In genomic region chr19:11361037-11361770, GRCh38 we compare ENCODE assay signal across 11 cellular contexts. TPM values are rescaled to one million over a fixed set of nuclear protein-coding genes. Genes with fewer than 3 reads are reported as not detected.
DNase-seq lines count a peak whose midpoint lies in the region; ATAC-seq and TF ChIP-seq lines count a peak whose summit lies in the region.
"Had no signal": no experiment of that assay in that cellular context is flagged by ENCODE, and none has a peak within 500 bp of the region (broad histone marks: within the 10 kb centered on the region; RNA-seq: fewer than 3 reads in every experiment).

No MANE protein-coding gene starts in this region.

- H3K36me3 ChIP-seq in RWPE2 (ENCODE audit: low read depth): no peaks in the 10 kb centered on the region; the same call in none of the 2 replicates
- no peaks in the 10 kb centered on the region for H3K36me3 ChIP-seq in iPS DF 6.9 (ENCODE audit: control insufficient read depth, insufficient read depth, low read length)
- H3K36me3 ChIP-seq in tibial artery: peaks cover 0 to 85% (median 43%) of the 10 kb centered on the region in 3 donors

- ATAC-seq in RWPE2 (ENCODE audit: low read depth): peak; percentile 29; the same call in 1 of the 3 replicates
- no peak for ATAC-seq in GM19463 (IDR thresholded peaks at IDR 0.05; ENCODE audit: unreplicated experiment)

- H3K27ac ChIP-seq in RWPE2 (ENCODE audit: poor library complexity, severe bottlenecking) (no peak overlapping the region), iPS DF 6.9 (ENCODE audit: low read length) (no peak overlapping the region), tibial artery (no peak overlapping the region)
- H3K27ac ChIP-seq: parathyroid adenoma had no signal

- DNase-seq in DMS53 (lab: John Stamatoyannopoulos, UW) (peak; percentile 39), DMS53 treated with DMSO at 0.1 percent for 48 hours (lab: John Stamatoyannopoulos, UW; ENCODE audit: unreplicated experiment) (no peak), RWPE2 (ENCODE audit: low spot score) (no peak), iPS DF 6.9 (ENCODE audit: low read depth, low spot score) (no peak), renal cortical epithelial cell (ENCODE audit: low read depth) (peak; percentile 34), AG20443 (ENCODE audit: low spot score) (no peak), tibial artery (no peak)
- DNase-seq: T-helper 9 cell had no signal

- no CpG with 5 or more reads among the region's 43 CpGs for WGBS in iPS DF 6.9 (ENCODE audit: insufficient coverage, insufficient read length)

- intact Hi-C loops in tibial artery (cut with DNase I; ENCODE audit: low total_unique reads): no loop called here

- H3K27me3 ChIP-seq in RWPE2 (ENCODE audit: insufficient read depth, poor library complexity, severe bottlenecking) (no peaks in the 10 kb centered on the region), iPS DF 6.9 (ENCODE audit: control insufficient read depth, insufficient read depth, low read length) (no peaks in the 10 kb centered on the region), tibial artery (no peaks in the 10 kb centered on the region)

- no peak overlapping the region for H3K4me3 ChIP-seq in RWPE2 (ENCODE audit: severe bottlenecking)
- H3K4me3 ChIP-seq in iPS DF 6.9 (ENCODE audit: low read length): peak overlapping the region; percentile 46; the same call in 1 of the 2 replicates
- H3K4me3 ChIP-seq in tibial artery: no peak overlapping the region

- no peaks in the 10 kb centered on the region for H3K9me3 ChIP-seq in RWPE2 (ENCODE audit: severe bottlenecking)
- no peaks in the 10 kb centered on the region for H3K9me3 ChIP-seq in iPS DF 6.9 (ENCODE audit: control insufficient read depth, insufficient read depth, low read length)
- H3K9me3 ChIP-seq in tibial artery: no peaks in the 10 kb centered on the region

- TF ChIP-seq CTCF in RWPE2 (IDR thresholded peaks at IDR 0.05; ENCODE audit: poor library complexity, severe bottlenecking) (no peak), tibial artery (IDR thresholded peaks at IDR 0.05) (no peak)

- H3K4me1 ChIP-seq in RWPE2 (ENCODE audit: insufficient read depth, poor library complexity, severe bottlenecking) (no peaks in the 10 kb centered on the region), iPS DF 6.9 (ENCODE audit: control insufficient read depth, insufficient read depth, low read length) (peaks cover 2% of the 10 kb centered on the region; the same call in 1 of the 2 replicates), tibial artery (peaks cover 0 to 7% (median 4%) of the 10 kb centered on the region in 4 donors)
- H3K4me1 ChIP-seq: parathyroid adenoma had no signal

RNA-seq across cellular contexts. Expression of gene PLPPR2, which starts 6.0 kb away (rescaled TPM):
- total RNA-seq in renal cortical epithelial cell: 3.3 and 14.5 TPM in 2 replicates

RNA-seq across cellular contexts. Expression of gene SWSAP1, which starts 13.3 kb away (rescaled TPM):
- 0.70 and 1.0 TPM in 2 replicates for total RNA-seq in renal cortical epithelial cell

RNA-seq across cellular contexts. Expression of gene CCDC159, which starts 14.9 kb away (rescaled TPM):
- total RNA-seq in renal cortical epithelial cell: 2.3 and 6.8 TPM in 2 replicates
- total RNA-seq: HT1080 had no signal

RNA-seq across cellular contexts. Expression of gene TMEM205, which starts 15.1 kb away (rescaled TPM):
- 203 and 241 TPM in 2 replicates for total RNA-seq in renal cortical epithelial cell

RNA-seq across cellular contexts. Expression of gene RAB3D, which starts 21.7 kb away (rescaled TPM):
- total RNA-seq in renal cortical epithelial cell: 23.4 and 49.7 TPM in 2 replicates
- total RNA-seq: HT1080 had no signal

Comparison
In these comparisons a context has a peak if more than half of its experiments do, and no peak if none do; other contexts are left out.
1. DNase-seq: peak in DMS53 (single experiment) and renal cortical epithelial cell (single experiment); none in DMS53 treated with DMSO at 0.1 percent for 48 hours (single experiment), RWPE2 (single experiment), iPS DF 6.9 (single experiment), AG20443 (single experiment) and tibial artery (0 of 2).